ENCODE assay signal across 1 cellular context in genomic region chr22:46013460-46014416, GRCh38.
TF ChIP-seq lines count a peak whose summit lies in the region.

No MANE protein-coding gene starts in this region.

TF ChIP-seq in HEK293, 187 proteins besides CTCF, POLR2A, EP300 and RAD21 (continued from another document and continues in another):
- peak; percentile 76 for TF ChIP-seq BCL6B (tag by site-specific recombination; IDR thresholded peaks at IDR 0.05)
- peak; percentile 85 for TF ChIP-seq BCL11A (tag by site-specific recombination; IDR thresholded peaks at IDR 0.05; ENCODE audit: low read depth)
- 0 out of 2 replicates have a peak, but pooled peaks have one; percentile 10 for TF ChIP-seq ZNF133 (tag by site-specific recombination; IDR thresholded peaks at IDR 0.05)
- TF ChIP-seq ZNF114 (tag by site-specific recombination; IDR thresholded peaks at IDR 0.05), result no peak
- no peak for TF ChIP-seq ZNF174 (tag by site-specific recombination; IDR thresholded peaks at IDR 0.05)
- TF ChIP-seq, protein P1, sequence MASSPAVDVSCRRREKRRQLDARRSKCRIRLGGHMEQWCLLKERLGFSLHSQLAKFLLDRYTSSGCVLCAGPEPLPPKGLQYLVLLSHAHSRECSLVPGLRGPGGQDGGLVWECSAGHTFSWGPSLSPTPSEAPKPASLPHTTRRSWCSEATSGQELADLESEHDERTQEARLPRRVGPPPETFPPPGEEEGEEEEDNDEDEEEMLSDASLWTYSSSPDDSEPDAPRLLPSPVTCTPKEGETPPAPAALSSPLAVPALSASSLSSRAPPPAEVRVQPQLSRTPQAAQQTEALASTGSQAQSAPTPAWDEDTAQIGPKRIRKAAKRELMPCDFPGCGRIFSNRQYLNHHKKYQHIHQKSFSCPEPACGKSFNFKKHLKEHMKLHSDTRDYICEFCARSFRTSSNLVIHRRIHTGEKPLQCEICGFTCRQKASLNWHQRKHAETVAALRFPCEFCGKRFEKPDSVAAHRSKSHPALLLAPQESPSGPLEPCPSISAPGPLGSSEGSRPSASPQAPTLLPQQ (tag by site-specific recombination; IDR thresholded peaks at IDR 0.05), result peak; percentile 91
- no peak for TF ChIP-seq ZNF571 (tag by site-specific recombination; IDR thresholded peaks at IDR 0.05)
- TF ChIP-seq ZNF239 (tag by site-specific recombination; IDR thresholded peaks at IDR 0.05), result peak; percentile 38; the same call in 1 of the 2 replicates
- peak; percentile 100 for TF ChIP-seq PRDM10 (tag by site-specific recombination; IDR thresholded peaks at IDR 0.05)
- peak; percentile 72 for TF ChIP-seq KLF10 (tag by site-specific recombination; IDR thresholded peaks at IDR 0.05)
- TF ChIP-seq ZNF335 (tag by site-specific recombination; conservative IDR thresholded peaks at IDR 0.05), result peak; percentile 95
- TF ChIP-seq PRDM2 (tag by site-specific recombination; IDR thresholded peaks at IDR 0.05; ENCODE audit: borderline replicate concordance), result no peak
- peak; percentile 88 for TF ChIP-seq ZNF610 (tag by site-specific recombination; IDR thresholded peaks at IDR 0.05; ENCODE audit: borderline replicate concordance)
- TF ChIP-seq, protein P2, sequence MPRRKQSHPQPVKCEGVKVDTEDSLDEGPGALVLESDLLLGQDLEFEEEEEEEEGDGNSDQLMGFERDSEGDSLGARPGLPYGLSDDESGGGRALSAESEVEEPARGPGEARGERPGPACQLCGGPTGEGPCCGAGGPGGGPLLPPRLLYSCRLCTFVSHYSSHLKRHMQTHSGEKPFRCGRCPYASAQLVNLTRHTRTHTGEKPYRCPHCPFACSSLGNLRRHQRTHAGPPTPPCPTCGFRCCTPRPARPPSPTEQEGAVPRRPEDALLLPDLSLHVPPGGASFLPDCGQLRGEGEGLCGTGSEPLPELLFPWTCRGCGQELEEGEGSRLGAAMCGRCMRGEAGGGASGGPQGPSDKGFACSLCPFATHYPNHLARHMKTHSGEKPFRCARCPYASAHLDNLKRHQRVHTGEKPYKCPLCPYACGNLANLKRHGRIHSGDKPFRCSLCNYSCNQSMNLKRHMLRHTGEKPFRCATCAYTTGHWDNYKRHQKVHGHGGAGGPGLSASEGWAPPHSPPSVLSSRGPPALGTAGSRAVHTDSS (tag by site-specific recombination; IDR thresholded peaks at IDR 0.05), result no peak
- TF ChIP-seq GLI2 (tag by site-specific recombination; IDR thresholded peaks at IDR 0.05; ENCODE audit: borderline replicate concordance, low read depth), result no peak
- TF ChIP-seq ZNF423 (tag by site-specific recombination; IDR thresholded peaks at IDR 0.05), result peak; percentile 96
- peak; percentile 85 for TF ChIP-seq ZIC2 (tag by site-specific recombination; IDR thresholded peaks at IDR 0.05)
- TF ChIP-seq ZBTB7A (tag by site-specific recombination; IDR thresholded peaks at IDR 0.05; ENCODE audit: low read depth), result peak; percentile 51; the same call in 1 of the 2 replicates
- TF ChIP-seq, protein P3, sequence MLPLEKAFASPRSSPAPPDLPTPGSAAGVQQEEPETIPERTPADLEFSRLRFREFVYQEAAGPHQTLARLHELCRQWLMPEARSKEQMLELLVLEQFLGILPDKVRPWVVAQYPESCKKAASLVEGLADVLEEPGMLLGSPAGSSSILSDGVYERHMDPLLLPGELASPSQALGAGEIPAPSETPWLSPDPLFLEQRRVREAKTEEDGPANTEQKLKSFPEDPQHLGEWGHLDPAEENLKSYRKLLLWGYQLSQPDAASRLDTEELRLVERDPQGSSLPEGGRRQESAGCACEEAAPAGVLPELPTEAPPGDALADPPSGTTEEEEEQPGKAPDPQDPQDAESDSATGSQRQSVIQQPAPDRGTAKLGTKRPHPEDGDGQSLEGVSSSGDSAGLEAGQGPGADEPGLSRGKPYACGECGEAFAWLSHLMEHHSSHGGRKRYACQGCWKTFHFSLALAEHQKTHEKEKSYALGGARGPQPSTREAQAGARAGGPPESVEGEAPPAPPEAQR (tag by site-specific recombination; IDR thresholded peaks at IDR 0.05), result peak; percentile 17; the same call in 1 of the 2 replicates
- peak; percentile 89 for TF ChIP-seq ZNF785 (tag by site-specific recombination; IDR thresholded peaks at IDR 0.05)
- peak; percentile 92 for TF ChIP-seq SP3 (tag by site-specific recombination; IDR thresholded peaks at IDR 0.05)
- TF ChIP-seq ZNF670 (tag by site-specific recombination; IDR thresholded peaks at IDR 0.05; ENCODE audit: low read depth), result no peak
- TF ChIP-seq ZNF175 (tag by site-specific recombination; IDR thresholded peaks at IDR 0.05), result no peak
- 0 out of 2 replicates have a peak, but pooled peaks have one; percentile 12 for TF ChIP-seq ZNF843 (tag by site-specific recombination; IDR thresholded peaks at IDR 0.05)
- peak; percentile 95 for TF ChIP-seq KLF7 (tag by site-specific recombination; IDR thresholded peaks at IDR 0.05; ENCODE audit: borderline replicate concordance)
- TF ChIP-seq, protein P4, sequence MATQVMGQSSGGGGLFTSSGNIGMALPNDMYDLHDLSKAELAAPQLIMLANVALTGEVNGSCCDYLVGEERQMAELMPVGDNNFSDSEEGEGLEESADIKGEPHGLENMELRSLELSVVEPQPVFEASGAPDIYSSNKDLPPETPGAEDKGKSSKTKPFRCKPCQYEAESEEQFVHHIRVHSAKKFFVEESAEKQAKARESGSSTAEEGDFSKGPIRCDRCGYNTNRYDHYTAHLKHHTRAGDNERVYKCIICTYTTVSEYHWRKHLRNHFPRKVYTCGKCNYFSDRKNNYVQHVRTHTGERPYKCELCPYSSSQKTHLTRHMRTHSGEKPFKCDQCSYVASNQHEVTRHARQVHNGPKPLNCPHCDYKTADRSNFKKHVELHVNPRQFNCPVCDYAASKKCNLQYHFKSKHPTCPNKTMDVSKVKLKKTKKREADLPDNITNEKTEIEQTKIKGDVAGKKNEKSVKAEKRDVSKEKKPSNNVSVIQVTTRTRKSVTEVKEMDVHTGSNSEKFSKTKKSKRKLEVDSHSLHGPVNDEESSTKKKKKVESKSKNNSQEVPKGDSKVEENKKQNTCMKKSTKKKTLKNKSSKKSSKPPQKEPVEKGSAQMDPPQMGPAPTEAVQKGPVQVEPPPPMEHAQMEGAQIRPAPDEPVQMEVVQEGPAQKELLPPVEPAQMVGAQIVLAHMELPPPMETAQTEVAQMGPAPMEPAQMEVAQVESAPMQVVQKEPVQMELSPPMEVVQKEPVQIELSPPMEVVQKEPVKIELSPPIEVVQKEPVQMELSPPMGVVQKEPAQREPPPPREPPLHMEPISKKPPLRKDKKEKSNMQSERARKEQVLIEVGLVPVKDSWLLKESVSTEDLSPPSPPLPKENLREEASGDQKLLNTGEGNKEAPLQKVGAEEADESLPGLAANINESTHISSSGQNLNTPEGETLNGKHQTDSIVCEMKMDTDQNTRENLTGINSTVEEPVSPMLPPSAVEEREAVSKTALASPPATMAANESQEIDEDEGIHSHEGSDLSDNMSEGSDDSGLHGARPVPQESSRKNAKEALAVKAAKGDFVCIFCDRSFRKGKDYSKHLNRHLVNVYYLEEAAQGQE (tag by site-specific recombination; IDR thresholded peaks at IDR 0.05), result 0 out of 2 replicates have a peak, but pooled peaks have one; percentile 43
- TF ChIP-seq ZNF426 (tag by site-specific recombination; IDR thresholded peaks at IDR 0.05), result no peak
- peak; percentile 93 for TF ChIP-seq PRDM1 (tag by site-specific recombination; IDR thresholded peaks at IDR 0.05)
- TF ChIP-seq ZNF792 (tag by site-specific recombination; IDR thresholded peaks at IDR 0.05), result peak; percentile 77; the same call in 1 of the 2 replicates
- 0 out of 2 replicates have a peak, but pooled peaks have one; percentile 56 for TF ChIP-seq INSM2 (tag by site-specific recombination; IDR thresholded peaks at IDR 0.05)
- peak; percentile 97 for TF ChIP-seq ZBTB20 (tag by site-specific recombination; IDR thresholded peaks at IDR 0.05)
- no peak for TF ChIP-seq PRDM6 (tag by site-specific recombination; IDR thresholded peaks at IDR 0.05)
